17 cellular contexts compared by ENCODE assay signal in genomic region chr5:111699324-111699723, GRCh38.
"Had no signal": no experiment of that assay in that cellular context is flagged by ENCODE, and none has a peak within 500 bp of the region (broad histone marks: within the 10 kb centered on the region; RNA-seq: fewer than 3 reads in every experiment).

No MANE protein-coding gene starts in this region.

- H3K27ac ChIP-seq: ascending aorta, cardiac muscle cell, right atrium auricular region, skin epidermis, tibial artery, uterus had no signal

- H3K36me3 ChIP-seq: ascending aorta, cardiac muscle cell, right atrium auricular region, tibial artery, uterus had no signal

- DNase-seq: activated CD4-positive, alpha-beta T cell treated with anti-CD3 and anti-CD28 coated beads, Interleukin-2, amount 50 U/mL, for 1 hour; activated naive CD4-positive, alpha-beta T cell treated with Interleukin-2 at 50 U/mL for 16 hours; activated T-cell treated with anti-CD3 and anti-CD28 coated beads for 4 hours; effector CD8-positive, alpha-beta T cell; head of caudate nucleus; immature natural killer cell; mesendoderm; natural killer cell; stimulated activated CD4-positive, alpha-beta T cell treated with anti-CD3 and anti-CD28 coated beads, Interleukin-4, amount 100 ng/mL, for 24 hours; stimulated activated naive CD4-positive, alpha-beta T cell; tibial artery; uterus had no signal

- H3K4me1 ChIP-seq: uterus had no signal

- H3K4me1 Mint-ChIP-seq: activated T-helper 17 cell treated with anti-CD3 and anti-CD28 coated beads, Interleukin-2, amount 50 U/mL, for 72 hours had no signal

- H3K9me3 Mint-ChIP-seq: activated T-helper 17 cell treated with anti-CD3 and anti-CD28 coated beads, Interleukin-2, amount 50 U/mL, for 72 hours; immature natural killer cell; natural killer cell had no signal

- ATAC-seq: activated T-helper 17 cell treated with anti-CD3 and anti-CD28 coated beads, Interleukin-2, amount 50 U/mL, for 72 hours; natural killer cell had no signal

- H3K36me3 Mint-ChIP-seq: immature natural killer cell, natural killer cell had no signal

- H3K9me3 ChIP-seq: ascending aorta, right atrium auricular region, tibial artery, uterus had no signal

- H3K27ac Mint-ChIP-seq: activated T-helper 17 cell treated with anti-CD3 and anti-CD28 coated beads, Interleukin-2, amount 50 U/mL, for 72 hours; immature natural killer cell; natural killer cell had no signal

- H3K4me3 Mint-ChIP-seq: activated T-helper 17 cell treated with anti-CD3 and anti-CD28 coated beads, Interleukin-2, amount 50 U/mL, for 72 hours; immature natural killer cell; natural killer cell had no signal

- H3K4me3 ChIP-seq: ascending aorta, cardiac muscle cell, right atrium auricular region, skin epidermis, tibial artery, uterus had no signal

- H3K27me3 ChIP-seq: ascending aorta, cardiac muscle cell, right atrium auricular region, tibial artery, uterus had no signal
